ENCODE assay signal across 1 cellular context in the genomic region with DNA sequence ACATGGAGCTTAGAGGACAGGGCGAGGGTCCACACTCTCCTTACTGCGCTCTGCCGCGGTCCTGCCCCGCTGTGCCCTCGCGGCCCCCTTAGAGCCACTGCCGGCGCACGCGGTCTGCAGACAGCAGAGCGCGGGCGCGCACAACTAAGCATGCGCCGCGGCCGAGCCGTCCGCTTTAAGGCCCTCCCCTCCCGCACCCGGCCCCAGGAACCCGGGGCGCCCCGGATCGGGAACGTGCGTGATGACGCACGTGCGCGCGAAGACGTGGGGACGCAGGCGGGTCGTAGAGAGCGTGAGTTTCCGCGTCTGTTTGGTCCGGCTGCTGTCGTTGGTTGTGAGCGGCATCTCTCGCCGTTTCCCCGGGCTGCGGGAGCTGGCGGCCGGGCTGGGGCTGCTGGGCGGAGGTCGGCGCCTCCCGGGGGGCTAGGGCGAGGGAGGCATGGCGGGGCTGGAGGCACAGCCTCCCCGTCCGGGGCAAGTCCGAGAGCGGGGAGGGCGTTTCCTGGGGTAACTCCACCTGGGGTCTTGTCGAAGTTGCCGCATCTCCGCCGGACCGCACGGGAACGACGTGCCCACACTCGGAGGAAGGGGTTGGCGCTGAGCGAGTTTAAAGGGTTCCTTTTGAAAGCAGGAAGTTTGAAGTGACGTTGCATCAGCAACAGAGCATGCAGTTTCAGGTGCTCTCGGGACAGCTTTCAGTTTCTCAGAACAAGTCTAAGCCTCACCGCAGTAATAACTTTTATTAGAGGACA.
TF ChIP-seq lines count a peak whose summit lies in the region.

A gene with protein sequence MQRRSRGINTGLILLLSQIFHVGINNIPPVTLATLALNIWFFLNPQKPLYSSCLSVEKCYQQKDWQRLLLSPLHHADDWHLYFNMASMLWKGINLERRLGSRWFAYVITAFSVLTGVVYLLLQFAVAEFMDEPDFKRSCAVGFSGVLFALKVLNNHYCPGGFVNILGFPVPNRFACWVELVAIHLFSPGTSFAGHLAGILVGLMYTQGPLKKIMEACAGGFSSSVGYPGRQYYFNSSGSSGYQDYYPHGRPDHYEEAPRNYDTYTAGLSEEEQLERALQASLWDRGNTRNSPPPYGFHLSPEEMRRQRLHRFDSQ (plus strand): TSS at position 259 of the 752 bp plus-strand sequence. CDS start 28,640 bp downstream, outside the sequence.

TF ChIP-seq in HEK293, 187 proteins besides CTCF, POLR2A, EP300 and RAD21 (continued from another document):
- TF ChIP-seq, protein P1, sequence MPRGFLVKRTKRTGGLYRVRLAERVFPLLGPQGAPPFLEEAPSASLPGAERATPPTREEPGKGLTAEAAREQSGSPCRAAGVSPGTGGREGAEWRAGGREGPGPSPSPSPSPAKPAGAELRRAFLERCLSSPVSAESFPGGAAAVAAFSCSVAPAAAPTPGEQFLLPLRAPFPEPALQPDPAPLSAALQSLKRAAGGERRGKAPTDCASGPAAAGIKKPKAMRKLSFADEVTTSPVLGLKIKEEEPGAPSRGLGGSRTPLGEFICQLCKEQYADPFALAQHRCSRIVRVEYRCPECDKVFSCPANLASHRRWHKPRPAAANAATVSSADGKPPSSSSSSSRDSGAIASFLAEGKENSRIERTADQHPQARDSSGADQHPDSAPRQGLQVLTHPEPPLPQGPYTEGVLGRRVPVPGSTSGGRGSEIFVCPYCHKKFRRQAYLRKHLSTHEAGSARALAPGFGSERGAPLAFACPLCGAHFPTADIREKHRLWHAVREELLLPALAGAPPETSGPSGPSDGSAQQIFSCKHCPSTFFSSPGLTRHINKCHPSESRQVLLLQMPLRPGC (tag by site-specific recombination; IDR thresholded peaks at IDR 0.05), result no peak
- no peak for TF ChIP-seq ZNF560 (tag by site-specific recombination; IDR thresholded peaks at IDR 0.05; ENCODE audit: borderline replicate concordance)
- TF ChIP-seq HOXD13 (CRISPR knock-in tag; IDR thresholded peaks at IDR 0.05; ENCODE audit: borderline replicate concordance), result no peak
- TF ChIP-seq ZNF404 (tag by site-specific recombination; IDR thresholded peaks at IDR 0.05), result no peak
- no peak for TF ChIP-seq ZNF654 (tag by site-specific recombination; IDR thresholded peaks at IDR 0.05; ENCODE audit: low read depth)
- TF ChIP-seq, protein P2, sequence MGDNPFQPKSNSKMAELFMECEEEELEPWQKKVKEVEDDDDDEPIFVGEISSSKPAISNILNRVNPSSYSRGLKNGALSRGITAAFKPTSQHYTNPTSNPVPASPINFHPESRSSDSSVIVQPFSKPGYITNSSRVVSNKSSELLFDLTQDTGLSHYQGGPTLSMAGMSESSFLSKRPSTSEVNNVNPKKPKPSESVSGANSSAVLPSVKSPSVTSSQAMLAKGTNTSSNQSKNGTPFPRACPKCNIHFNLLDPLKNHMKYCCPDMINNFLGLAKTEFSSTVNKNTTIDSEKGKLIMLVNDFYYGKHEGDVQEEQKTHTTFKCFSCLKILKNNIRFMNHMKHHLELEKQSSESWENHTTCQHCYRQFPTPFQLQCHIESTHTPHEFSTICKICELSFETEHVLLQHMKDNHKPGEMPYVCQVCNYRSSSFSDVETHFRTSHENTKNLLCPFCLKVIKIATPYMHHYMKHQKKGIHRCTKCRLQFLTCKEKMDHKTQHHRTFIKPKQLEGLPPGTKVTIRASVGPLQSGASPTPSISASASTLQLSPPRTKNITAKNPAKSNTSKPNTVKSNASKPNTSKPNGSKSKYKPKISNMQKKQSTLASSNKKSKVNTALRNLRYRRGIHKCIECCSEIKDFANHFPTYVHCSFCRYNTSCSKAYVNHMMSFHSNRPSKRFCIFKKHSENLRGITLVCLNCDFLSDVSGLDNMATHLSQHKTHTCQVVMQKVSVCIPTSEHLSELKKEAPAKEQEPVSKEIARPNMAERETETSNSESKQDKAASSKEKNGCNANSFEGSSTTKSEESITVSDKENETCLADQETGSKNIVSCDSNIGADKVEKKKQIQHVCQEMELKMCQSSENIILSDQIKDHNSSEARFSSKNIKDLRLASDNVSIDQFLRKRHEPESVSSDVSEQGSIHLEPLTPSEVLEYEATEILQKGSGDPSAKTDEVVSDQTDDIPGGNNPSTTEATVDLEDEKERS (tag by site-specific recombination; IDR thresholded peaks at IDR 0.05), result no peak
- TF ChIP-seq ZNF16 (tag by site-specific recombination; IDR thresholded peaks at IDR 0.05; ENCODE audit: low read depth), result no peak
- TF ChIP-seq ZNF843 (tag by site-specific recombination; IDR thresholded peaks at IDR 0.05), result 0 out of 2 replicates have a peak, but pooled peaks have one; percentile 15
- TF ChIP-seq BCL11A (tag by site-specific recombination; IDR thresholded peaks at IDR 0.05; ENCODE audit: low read depth), result no peak
- no peak for TF ChIP-seq FEZF1 (tag by site-specific recombination; IDR thresholded peaks at IDR 0.05)
- TF ChIP-seq ZNF175 (tag by site-specific recombination; IDR thresholded peaks at IDR 0.05), result no peak
- no peak for TF ChIP-seq ZNF140 (tag by site-specific recombination; IDR thresholded peaks at IDR 0.05)
- TF ChIP-seq GLI2 (tag by site-specific recombination; IDR thresholded peaks at IDR 0.05; ENCODE audit: borderline replicate concordance, low read depth), result no peak
- 0 out of 2 replicates have a peak, but pooled peaks have one; percentile 11 for TF ChIP-seq KLF7 (tag by site-specific recombination; IDR thresholded peaks at IDR 0.05; ENCODE audit: borderline replicate concordance)
